In the genomic region with DNA sequence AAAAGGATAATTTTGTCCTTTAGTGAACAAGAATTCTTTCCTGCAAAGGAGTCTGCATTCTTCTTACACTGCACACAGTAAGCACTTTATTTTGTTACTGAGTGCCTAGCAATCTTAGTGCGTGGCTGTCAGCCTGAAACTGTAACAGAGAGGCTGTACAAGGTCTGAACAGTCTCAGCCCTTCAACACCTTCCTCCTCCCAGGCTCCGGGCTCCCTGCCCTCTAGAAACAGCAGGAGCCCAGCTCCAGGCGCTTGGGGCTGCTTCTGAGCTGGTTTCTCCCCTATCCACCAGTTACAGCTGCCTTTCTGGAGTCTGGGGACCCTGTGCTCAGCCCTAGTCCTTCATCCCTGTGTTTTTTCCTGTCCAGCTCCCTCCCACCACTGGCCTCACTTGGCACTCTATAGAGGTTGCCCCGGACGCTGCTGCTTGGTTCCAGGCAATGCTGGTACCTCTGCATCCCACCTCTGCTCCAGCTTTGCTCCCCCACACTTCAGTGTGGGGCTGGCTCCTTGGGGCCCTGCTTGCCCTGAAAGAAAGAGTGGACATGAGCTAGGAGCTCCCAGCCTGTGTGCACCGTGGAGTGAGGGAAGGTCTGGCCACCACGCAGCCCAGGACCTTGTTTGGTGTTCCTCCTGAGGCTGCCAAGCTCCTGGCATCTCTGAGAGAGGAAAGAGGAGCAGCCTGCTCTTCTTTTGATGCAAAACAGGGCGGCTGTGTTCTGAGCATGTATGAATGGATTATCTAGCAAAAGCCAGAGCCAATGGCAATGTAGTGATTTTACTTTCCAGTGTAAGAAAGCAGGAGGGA, we compare ENCODE assay signal across 16 cellular contexts.
DNase-seq lines count a peak whose midpoint lies in the region; ATAC-seq, FAIRE-seq and TF ChIP-seq lines count a peak whose summit lies in the region.
"Had no signal": no experiment of that assay in that cellular context is flagged by ENCODE, and none has a peak within 500 bp of the region (broad histone marks: within the 10 kb centered on the region; RNA-seq: fewer than 3 reads in every experiment).

No MANE protein-coding gene starts in this region.

- H3F3A ChIP-seq in GM23338 (replicated peaks; ENCODE audit: low read depth) = 0 out of 2 replicates have a peak, but pooled peaks cover 4% of the 10 kb centered on the region

- DNase-seq in GM23338 (ENCODE audit: low spot score) = no peak
- DNase-seq in astrocyte (ENCODE audit: low read depth) = no peak
- peak; percentile 7 to 13 for DNase-seq in hippocampal formation (lab: John Stamatoyannopoulos, UW)
- peak; percentile 79 for DNase-seq in sigmoid colon
- DNase-seq in NCI-H1436 (lab: John Stamatoyannopoulos, UW) = no peak
- DNase-seq: activated CD4-positive, alpha-beta T cell treated with anti-CD3 and anti-CD28 coated beads, Interleukin-2, amount 10 ng/mL, durations not matched to agents 24 days and 14 days; DMS79 treated with DMSO at 0.1 percent for 48 hours; endodermal cell; NCI-H524 treated with DMSO at 0.1 percent for 48 hours; nephron progenitor cell; uterus had no signal

- H3K27ac ChIP-seq in GM23338 (ENCODE audit: low read depth) (peak overlapping the region; percentile 63; the same call in 1 of the 2 replicates), astrocyte (ENCODE audit: low read depth, low read length) (peak overlapping the region; percentile 56), sigmoid colon (peak overlapping the region; percentile 27 to 68 (median 63))
- H3K27ac ChIP-seq: BLaER1 treated with 17β-estradiol and CSF1 and Interleukin-3, amounts not matched to agents 10 nM and 100 nM; uterus had no signal

- H3K9me3 ChIP-seq in astrocyte (ENCODE audit: insufficient read depth, low read depth, low read length) (no peaks in the 10 kb centered on the region), sigmoid colon (no peaks in the 10 kb centered on the region)
- H3K9me3 ChIP-seq: BLaER1 treated with 17β-estradiol and CSF1 and Interleukin-3, amounts not matched to agents 10 nM and 100 nM; uterus had no signal

- H3K36me3 Mint-ChIP-seq in GM23338 (ENCODE audit: low read depth) = peaks cover 10% of the 10 kb centered on the region
- H3K36me3 Mint-ChIP-seq in astrocyte (ENCODE audit: low read depth, unreplicated experiment) = no peaks in the 10 kb centered on the region

- H3K4me1 ChIP-seq in GM23338 (ENCODE audit: insufficient read depth) (peaks cover 15% of the 10 kb centered on the region), astrocyte (ENCODE audit: insufficient read depth, low read length) (peaks cover 42% of the 10 kb centered on the region), sigmoid colon (peaks cover 0 to 18% (median 17%) of the 10 kb centered on the region in 4 donors)
- H3K4me1 ChIP-seq: uterus had no signal

- H2AFZ ChIP-seq in GM23338 (no peak overlapping the region), astrocyte (ENCODE audit: low read depth, low read length) (peak overlapping the region; percentile 11)

- H3K4me2 ChIP-seq in GM23338 (no peak overlapping the region), astrocyte (ENCODE audit: low read length) (peak overlapping the region; percentile 77)
- H3K4me2 ChIP-seq: BLaER1 treated with 17β-estradiol and CSF1 and Interleukin-3, amounts not matched to agents 10 nM and 100 nM had no signal

- 73 to 77% methylated on average over 8 of the region's 8 CpGs for WGBS in sigmoid colon, 2 donors

- H3K4me1 Mint-ChIP-seq in GM23338 = peaks cover 25% of the 10 kb centered on the region
- peaks cover 39% of the 10 kb centered on the region for H3K4me1 Mint-ChIP-seq in astrocyte (ENCODE audit: low read depth, unreplicated experiment)
- H3K4me1 Mint-ChIP-seq: activated CD4-positive, alpha-beta T cell treated with anti-CD3 and anti-CD28 coated beads, Interleukin-2, amount 10 ng/mL, durations not matched to agents 24 days and 14 days; activated T-helper 17 cell treated with anti-CD3 and anti-CD28 coated beads, Interleukin-2, amount 50 U/mL, for 72 hours had no signal

- no peaks in the 10 kb centered on the region for H3K9me2 ChIP-seq in GM23338 (ENCODE audit: insufficient read depth)

- H3K4me3 ChIP-seq in GM23338 (no peak overlapping the region), astrocyte (ENCODE audit: insufficient read depth, low read depth, low read length) (peak overlapping the region; percentile 24), sigmoid colon (no peak overlapping the region)
- H3K4me3 ChIP-seq: BLaER1 treated with 17β-estradiol and CSF1 and Interleukin-3, amounts not matched to agents 10 nM and 100 nM; uterus had no signal

- H3K27me3 Mint-ChIP-seq in GM23338 (ENCODE audit: insufficient read depth, low read depth, poor library complexity) (peaks cover 5% of the 10 kb centered on the region), astrocyte (ENCODE audit: low read depth, unreplicated experiment) (peaks cover 1% of the 10 kb centered on the region)
- H3K27me3 Mint-ChIP-seq: activated CD4-positive, alpha-beta T cell treated with anti-CD3 and anti-CD28 coated beads, Interleukin-2, amount 10 ng/mL, durations not matched to agents 24 days and 14 days had no signal

- H3K27me3 ChIP-seq in GM23338 (ENCODE audit: insufficient read depth) = no peaks in the 10 kb centered on the region
- peaks cover 7% of the 10 kb centered on the region for H3K27me3 ChIP-seq in astrocyte (ENCODE audit: insufficient read depth, low read length)
- H3K27me3 ChIP-seq in sigmoid colon = no peaks in the 10 kb centered on the region
- H3K27me3 ChIP-seq: BLaER1 treated with 17β-estradiol and CSF1 and Interleukin-3, amounts not matched to agents 10 nM and 100 nM; uterus had no signal

- 0 out of 3 replicates have a peak, but pooled peaks cover 3% of the 10 kb centered on the region for H3K9me3 Mint-ChIP-seq in GM23338
- H3K9me3 Mint-ChIP-seq in astrocyte (ENCODE audit: unreplicated experiment) = no peaks in the 10 kb centered on the region
- H3K9me3 Mint-ChIP-seq: activated CD4-positive, alpha-beta T cell treated with anti-CD3 and anti-CD28 coated beads, Interleukin-2, amount 10 ng/mL, durations not matched to agents 24 days and 14 days; activated T-helper 17 cell treated with anti-CD3 and anti-CD28 coated beads, Interleukin-2, amount 50 U/mL, for 72 hours; endodermal cell; nephron progenitor cell had no signal

- ATAC-seq in GM23338 (peak; percentile 38), GM19324 (IDR thresholded peaks at IDR 0.05; ENCODE audit: low FRiP score, unreplicated experiment) (no peak), GM18858 (IDR thresholded peaks at IDR 0.05; ENCODE audit: unreplicated experiment) (no peak), GM18861 (IDR thresholded peaks at IDR 0.05; ENCODE audit: unreplicated experiment) (no peak)
- ATAC-seq: activated T-helper 17 cell treated with anti-CD3 and anti-CD28 coated beads, Interleukin-2, amount 50 U/mL, for 72 hours had no signal

- intact Hi-C loops in sigmoid colon (cut with DNase I) = no loop called here

- peak overlapping the region; percentile 55 for H3K9ac ChIP-seq in astrocyte (ENCODE audit: low read length)
- H3K9ac ChIP-seq: BLaER1 treated with 17β-estradiol and CSF1 and Interleukin-3, amounts not matched to agents 10 nM and 100 nM had no signal

- H3K79me2 ChIP-seq in GM23338 (replicated peaks; ENCODE audit: insufficient read depth) = no peaks in the 10 kb centered on the region
- H3K79me2 ChIP-seq in astrocyte (ENCODE audit: insufficient read depth, low read length) = no peaks in the 10 kb centered on the region

- no peak for TF ChIP-seq EP300 in sigmoid colon (IDR thresholded peaks at IDR 0.05)

- H3K36me3 ChIP-seq in GM23338 (ENCODE audit: insufficient read depth) (no peaks in the 10 kb centered on the region), astrocyte (ENCODE audit: insufficient read depth, low read length) (no peaks in the 10 kb centered on the region), sigmoid colon (no peaks in the 10 kb centered on the region)
- H3K36me3 ChIP-seq: BLaER1 treated with 17β-estradiol and CSF1 and Interleukin-3, amounts not matched to agents 10 nM and 100 nM; uterus had no signal

- peak overlapping the region; percentile 68 for H3K27ac Mint-ChIP-seq in GM23338
- H3K27ac Mint-ChIP-seq in astrocyte (ENCODE audit: unreplicated experiment) = peak overlapping the region; percentile 77
- H3K27ac Mint-ChIP-seq: activated CD4-positive, alpha-beta T cell treated with anti-CD3 and anti-CD28 coated beads, Interleukin-2, amount 10 ng/mL, durations not matched to agents 24 days and 14 days; activated T-helper 17 cell treated with anti-CD3 and anti-CD28 coated beads, Interleukin-2, amount 50 U/mL, for 72 hours; endodermal cell; nephron progenitor cell had no signal

- H3K4me3 Mint-ChIP-seq in GM23338 (no peak overlapping the region), astrocyte (ENCODE audit: unreplicated experiment) (peak overlapping the region; percentile 20)
- H3K4me3 Mint-ChIP-seq: activated CD4-positive, alpha-beta T cell treated with anti-CD3 and anti-CD28 coated beads, Interleukin-2, amount 10 ng/mL, durations not matched to agents 24 days and 14 days; activated T-helper 17 cell treated with anti-CD3 and anti-CD28 coated beads, Interleukin-2, amount 50 U/mL, for 72 hours; endodermal cell; nephron progenitor cell had no signal

- FAIRE-seq in astrocyte (lab: Jason Lieb, UNC) = no peak

- TF ChIP-seq POLR2A in sigmoid colon (IDR thresholded peaks at IDR 0.05) = no peak

- H4K20me1 ChIP-seq in GM23338 (replicated peaks; ENCODE audit: insufficient read depth) = no peaks in the 10 kb centered on the region
- no peaks in the 10 kb centered on the region for H4K20me1 ChIP-seq in astrocyte (ENCODE audit: insufficient read depth, low read length)
- H4K20me1 ChIP-seq: BLaER1 treated with 17β-estradiol and CSF1 and Interleukin-3, amounts not matched to agents 10 nM and 100 nM had no signal

- TF ChIP-seq CTCF in GM23338 (conservative IDR thresholded peaks at IDR 0.05; ENCODE audit: low read depth in 2 of 2) (no peak), astrocyte (IDR thresholded peaks at IDR 0.05; ENCODE audit: insufficient read depth, low read depth, low read length) (no peak), sigmoid colon (IDR thresholded peaks at IDR 0.05) (no peak)

Comparison
In these comparisons a context has a peak if more than half of its experiments do, and no peak if none do; other contexts are left out.
1. DNase-seq: peak in hippocampal formation (2 of 2) and sigmoid colon (single experiment); none in GM23338 (single experiment), astrocyte (single experiment) and NCI-H1436 (single experiment).
2. Peak in every context shown above with its lines, with median percentiles within 50 percentile points of each other: H3K27ac ChIP-seq.